ENCODE assay signal across 16 cellular contexts in the genomic region with DNA sequence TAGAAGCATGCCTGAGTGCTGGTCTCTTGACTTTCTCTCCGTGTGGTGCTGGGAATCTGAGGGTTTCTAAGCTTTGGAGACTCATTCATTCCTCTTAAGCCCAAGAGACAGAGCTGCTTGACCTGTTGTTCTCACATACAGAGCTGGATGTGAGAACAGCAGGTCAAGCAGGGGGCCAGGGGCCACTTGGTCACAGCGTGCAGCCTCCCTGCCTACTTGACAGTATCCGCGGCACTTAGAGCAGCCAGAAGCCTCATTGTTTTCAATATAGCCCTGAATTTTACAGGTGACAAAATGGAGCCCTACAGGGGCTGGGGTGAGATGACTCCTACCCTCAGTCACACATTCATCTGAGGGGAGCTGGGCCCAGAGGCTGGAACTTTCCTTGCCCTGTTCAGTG.
DNase-seq lines count a peak whose midpoint lies in the region; ATAC-seq and TF ChIP-seq lines count a peak whose summit lies in the region.
"Had no signal": no experiment of that assay in that cellular context is flagged by ENCODE, and none has a peak within 500 bp of the region (broad histone marks: within the 10 kb centered on the region; RNA-seq: fewer than 3 reads in every experiment).

No MANE protein-coding gene starts in this region.

- H3K36me3 ChIP-seq in osteoblast (ENCODE audit: insufficient read depth, low read length) (no peaks in the 10 kb centered on the region), Caco-2 (ENCODE audit: control insufficient read depth, insufficient read depth, low read length) (no peaks in the 10 kb centered on the region)

- no peak overlapping the region for H3K4me3 Mint-ChIP-seq in natural killer cell treated with Interleukin-12 subunit alpha and Interleukin-12 subunit beta and Interleukin-15 and Interleukin-18, amount 100 ng/mL, for 72 hours
- H3K4me3 Mint-ChIP-seq in natural killer cell (no peak overlapping the region), Caco-2 (ENCODE audit: unreplicated experiment) (no peak overlapping the region)
- H3K4me3 Mint-ChIP-seq in activated CD4-positive, alpha-beta T cell treated with anti-CD3 and anti-CD28 coated beads, Interleukin-2, amount 10 ng/mL, durations not matched to agents 7 days and 5 days: no peak overlapping the region
- H3K4me3 Mint-ChIP-seq: CD14-positive monocyte; CD8-positive, alpha-beta T cell had no signal

- H3K27ac ChIP-seq in osteoblast (ENCODE audit: low read depth, low read length): no peak overlapping the region
- H3K27ac ChIP-seq: 22Rv1 had no signal

- intact Hi-C loops in natural killer cell (cut with micrococcal nuclease): no loop called here
- intact Hi-C loops in Caco-2 (cut with micrococcal nuclease; ENCODE audit: unreplicated experiment): no loop called here

- no peak overlapping the region for H3K4me2 ChIP-seq in osteoblast (ENCODE audit: insufficient read depth, low read length)

- no peak overlapping the region for H2AFZ ChIP-seq in osteoblast (ENCODE audit: low read length)

- CTCF ChIA-PET in Caco-2 (lab: Charles Lee): no interaction called here
- CTCF ChIA-PET in activated CD4-positive, alpha-beta T cell treated with anti-CD3 and anti-CD28 coated beads, Interleukin-2, amount 10 ng/mL, durations not matched to agents 7 days and 5 days (lab: Charles Lee): no interaction called here

- POLR2A ChIA-PET in Caco-2 (lab: Charles Lee): no interaction called here
- POLR2A ChIA-PET in activated CD4-positive, alpha-beta T cell treated with anti-CD3 and anti-CD28 coated beads, Interleukin-2, amount 10 ng/mL, durations not matched to agents 7 days and 5 days (lab: Charles Lee): no interaction called here

- H3K27ac Mint-ChIP-seq in natural killer cell treated with Interleukin-12 subunit alpha and Interleukin-12 subunit beta and Interleukin-15 and Interleukin-18, amount 100 ng/mL, for 72 hours: no peak overlapping the region
- H3K27ac Mint-ChIP-seq in natural killer cell: no peak overlapping the region
- H3K27ac Mint-ChIP-seq in Caco-2 (ENCODE audit: unreplicated experiment): no peak overlapping the region
- H3K27ac Mint-ChIP-seq in activated CD4-positive, alpha-beta T cell treated with anti-CD3 and anti-CD28 coated beads, Interleukin-2, amount 10 ng/mL, durations not matched to agents 7 days and 5 days: no peak overlapping the region
- H3K27ac Mint-ChIP-seq: CD14-positive monocyte; CD8-positive, alpha-beta T cell had no signal

- no peaks in the 10 kb centered on the region for H3K4me1 Mint-ChIP-seq in natural killer cell treated with Interleukin-12 subunit alpha and Interleukin-12 subunit beta and Interleukin-15 and Interleukin-18, amount 100 ng/mL, for 72 hours (ENCODE audit: low read depth in 2 of 2)
- no peaks in the 10 kb centered on the region for H3K4me1 Mint-ChIP-seq in natural killer cell
- H3K4me1 Mint-ChIP-seq in Caco-2 (ENCODE audit: low read depth, unreplicated experiment): no peaks in the 10 kb centered on the region
- H3K4me1 Mint-ChIP-seq in activated CD4-positive, alpha-beta T cell treated with anti-CD3 and anti-CD28 coated beads, Interleukin-2, amount 10 ng/mL, durations not matched to agents 7 days and 5 days: no peaks in the 10 kb centered on the region
- H3K4me1 Mint-ChIP-seq: CD14-positive monocyte had no signal

- no peaks in the 10 kb centered on the region for H3K4me1 ChIP-seq in osteoblast (ENCODE audit: insufficient read depth, low read length)
- no peaks in the 10 kb centered on the region for H3K4me1 ChIP-seq in Caco-2

- H3K4me3 ChIP-seq in osteoblast (ENCODE audit: insufficient read depth, low read length) (no peak overlapping the region), Caco-2 (ENCODE audit: low read depth, low read length) (no peak overlapping the region)

- BruUV-seq in Caco-2 (replicated peaks; lab: Mats Ljungman, UMichigan): no TSS peak

- ATAC-seq in natural killer cell treated with Interleukin-12 subunit alpha and Interleukin-12 subunit beta and Interleukin-15 and Interleukin-18, amount 100 ng/mL, for 72 hours: peak; percentile 14 to 30
- no peak for ATAC-seq in natural killer cell
- ATAC-seq: CD8-positive, alpha-beta T cell had no signal

- H4K20me1 ChIP-seq in osteoblast (ENCODE audit: insufficient read depth, low read length): no peaks in the 10 kb centered on the region

- no peaks in the 10 kb centered on the region for H3K79me2 ChIP-seq in osteoblast (ENCODE audit: insufficient read depth, low read length)

- no peaks in the 10 kb centered on the region for H3K36me3 Mint-ChIP-seq in natural killer cell treated with Interleukin-12 subunit alpha and Interleukin-12 subunit beta and Interleukin-15 and Interleukin-18, amount 100 ng/mL, for 72 hours
- no peaks in the 10 kb centered on the region for H3K36me3 Mint-ChIP-seq in natural killer cell
- H3K36me3 Mint-ChIP-seq in Caco-2 (ENCODE audit: insufficient read depth, unreplicated experiment): no peaks in the 10 kb centered on the region
- H3K36me3 Mint-ChIP-seq in activated CD4-positive, alpha-beta T cell treated with anti-CD3 and anti-CD28 coated beads, Interleukin-2, amount 10 ng/mL, durations not matched to agents 7 days and 5 days (ENCODE audit: low read depth): no peaks in the 10 kb centered on the region
- H3K36me3 Mint-ChIP-seq: CD14-positive monocyte; CD8-positive, alpha-beta T cell had no signal

- H3K27me3 ChIP-seq in osteoblast (ENCODE audit: insufficient read depth, low read length) (no peaks in the 10 kb centered on the region), Caco-2 (replicated peaks; ENCODE audit: control insufficient read depth, insufficient read depth, low read length) (no peaks in the 10 kb centered on the region)

- TF ChIP-seq CTCF in natural killer cell (IDR thresholded peaks at IDR 0.05) (no peak), osteoblast (IDR thresholded peaks at IDR 0.05; ENCODE audit: extremely low read depth, low read depth, low read length) (no peak), Caco-2 (IDR thresholded peaks at IDR 0.05; ENCODE audit: insufficient read depth in 1 of 2, low read depth in 1 of 2, low read length in 1 of 2, severe bottlenecking in 1 of 2, unreplicated experiment in 1 of 2) (no peak)

- H3K9me3 ChIP-seq in osteoblast (ENCODE audit: low read depth, low read length): no peaks in the 10 kb centered on the region
- H3K9me3 ChIP-seq in Caco-2: no peaks in the 10 kb centered on the region

- DNase-seq in DMS79 treated with DMSO at 0.1 percent for 48 hours (lab: John Stamatoyannopoulos, UW): peak; percentile 29
- no peak for DNase-seq in DMS79 (lab: John Stamatoyannopoulos, UW)
- DNase-seq in natural killer cell treated with Interleukin-12 subunit alpha and Interleukin-12 subunit beta and Interleukin-15 and Interleukin-18, amount 100 ng/mL, for 72 hours (ENCODE audit: low spot score): no peak
- no peak for DNase-seq in natural killer cell
- DNase-seq in osteoblast (ENCODE audit: insufficient read length, low spot score, missing footprints): peak; percentile 65
- DNase-seq in Caco-2: no peak
- DNase-seq in activated CD4-positive, alpha-beta T cell treated with anti-CD3 and anti-CD28 coated beads, Interleukin-2, amount 10 ng/mL, durations not matched to agents 7 days and 5 days: no peak
- DNase-seq in DMS53 treated with DMSO at 0.1 percent for 48 hours (lab: John Stamatoyannopoulos, UW; ENCODE audit: unreplicated experiment): no peak
- DNase-seq: CD8-positive, alpha-beta T cell; COR-L47; DMS53; EL; GOT3; HCEC 1CT had no signal

- no peaks in the 10 kb centered on the region for H3K9me3 Mint-ChIP-seq in natural killer cell treated with Interleukin-12 subunit alpha and Interleukin-12 subunit beta and Interleukin-15 and Interleukin-18, amount 100 ng/mL, for 72 hours
- no peaks in the 10 kb centered on the region for H3K9me3 Mint-ChIP-seq in natural killer cell
- H3K9me3 Mint-ChIP-seq in Caco-2 (ENCODE audit: unreplicated experiment): no peaks in the 10 kb centered on the region
- H3K9me3 Mint-ChIP-seq in activated CD4-positive, alpha-beta T cell treated with anti-CD3 and anti-CD28 coated beads, Interleukin-2, amount 10 ng/mL, durations not matched to agents 7 days and 5 days: no peaks in the 10 kb centered on the region
- H3K9me3 Mint-ChIP-seq: CD14-positive monocyte; CD8-positive, alpha-beta T cell had no signal

- H3K27me3 Mint-ChIP-seq in natural killer cell treated with Interleukin-12 subunit alpha and Interleukin-12 subunit beta and Interleukin-15 and Interleukin-18, amount 100 ng/mL, for 72 hours: no peaks in the 10 kb centered on the region
- no peaks in the 10 kb centered on the region for H3K27me3 Mint-ChIP-seq in natural killer cell (ENCODE audit: low read depth in 2 of 2)
- H3K27me3 Mint-ChIP-seq in Caco-2 (ENCODE audit: insufficient read depth, unreplicated experiment): peaks cover 7% of the 10 kb centered on the region
- H3K27me3 Mint-ChIP-seq in activated CD4-positive, alpha-beta T cell treated with anti-CD3 and anti-CD28 coated beads, Interleukin-2, amount 10 ng/mL, durations not matched to agents 7 days and 5 days: no peaks in the 10 kb centered on the region

Comparison
In these comparisons a context has a peak if more than half of its experiments do, and no peak if none do; other contexts are left out.
1. DNase-seq: peak in DMS79 treated with DMSO at 0.1 percent for 48 hours (single experiment) and osteoblast (single experiment); none in DMS79 (single experiment), natural killer cell treated with Interleukin-12 subunit alpha and Interleukin-12 subunit beta and Interleukin-15 and Interleukin-18, amount 100 ng/mL, for 72 hours (single experiment), natural killer cell (single experiment), Caco-2 (0 of 2), activated CD4-positive, alpha-beta T cell treated with anti-CD3 and anti-CD28 coated beads, Interleukin-2, amount 10 ng/mL, durations not matched to agents 7 days and 5 days (single experiment) and DMS53 treated with DMSO at 0.1 percent for 48 hours (single experiment).
2. ATAC-seq: peak in natural killer cell treated with Interleukin-12 subunit alpha and Interleukin-12 subunit beta and Interleukin-15 and Interleukin-18, amount 100 ng/mL, for 72 hours (2 of 2); none in natural killer cell (0 of 3).